Comparison of ENCODE assay signal across 28 cellular contexts in the genomic region with DNA sequence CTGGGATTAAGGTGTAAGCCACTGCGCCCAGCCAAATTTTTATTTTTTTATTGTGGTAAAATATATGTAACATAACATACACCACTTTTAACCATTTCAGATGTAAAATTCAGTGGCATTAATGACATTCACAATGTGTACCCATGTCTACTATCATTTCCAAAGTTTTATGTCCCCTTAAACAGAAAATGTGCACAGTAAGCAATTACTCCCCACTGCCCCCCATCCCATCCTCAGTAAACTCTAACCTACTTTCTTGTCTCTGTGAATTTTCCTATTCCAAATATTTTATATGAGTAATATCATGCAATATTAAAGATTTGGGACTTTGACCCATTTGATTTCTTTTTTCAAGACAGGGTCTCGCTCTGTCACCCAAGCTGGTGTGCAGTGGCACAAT.
"Had no signal": no experiment of that assay in that cellular context is flagged by ENCODE, and none has a peak within 500 bp of the region (broad histone marks: within the 10 kb centered on the region; RNA-seq: fewer than 3 reads in every experiment).

No MANE protein-coding gene starts in this region.

- DNase-seq: activated CD4-positive, alpha-beta T cell treated with anti-CD3 and anti-CD28 coated beads for 36 hours; activated CD4-positive, alpha-beta T cell treated with anti-CD3 and anti-CD28 coated beads, Interleukin-2, amount 10 ng/mL, durations not matched to agents 7 days and 5 days; activated CD4-positive, alpha-beta T cell treated with anti-CD3 and anti-CD28 coated beads, Interleukin-2, amount 50 U/mL, for 48 hours; activated CD8-positive, alpha-beta T cell treated with anti-CD3 and anti-CD28 coated beads, Interleukin-2, amount 10 ng/mL, durations not matched to agents 7 days and 5 days; activated gamma-delta T cell treated with Interleukin-2 at 50 U/mL for 16 hours; activated naive CD4-positive, alpha-beta T cell treated with anti-CD3 and anti-CD28 coated beads for 36 hours; activated T-cell treated with anti-CD3 and anti-CD28 coated beads, Interleukin-2, amount 50 U/mL, for 24 hours; body of pancreas; Kasumi-1; MG63; NCI-H1048; NCI-H1105 treated with DMSO at 0.1 percent for 48 hours; NCI-H1436; NCI-H1694 treated with DMSO at 0.1 percent for 48 hours; NCI-H2029; NCI-H345; NCI-H524 treated with DMSO at 0.1 percent for 48 hours; SHP77; SJCRH30 had no signal

- H3K27ac ChIP-seq: adrenal gland, body of pancreas, breast epithelium, SJCRH30, SK-N-MC had no signal

- H3K27me3 ChIP-seq: adrenal gland, body of pancreas, breast epithelium, MG63, SJCRH30 had no signal

- FAIRE-seq: astrocyte, TTC549 had no signal

- H3K4me3 ChIP-seq: adrenal gland, body of pancreas, breast epithelium, MG63, SJCRH30, SK-N-MC had no signal

- ATAC-seq: activated CD4-positive, alpha-beta T cell treated with anti-CD3 and anti-CD28 coated beads for 36 hours; activated CD4-positive, CD25-positive, alpha-beta regulatory T cell treated with anti-CD3 and anti-CD28 coated beads, Interleukin-2, amount 50 U/mL, for 24 hours; activated CD8-positive, alpha-beta T cell treated with anti-CD3 and anti-CD28 coated beads, Interleukin-2, amount 10 ng/mL, durations not matched to agents 7 days and 5 days; activated naive CD4-positive, alpha-beta T cell treated with anti-CD3 and anti-CD28 coated beads, Interleukin-2, amount 50 U/mL, for 72 hours; body of pancreas; Panc1; WTC11 had no signal

- H3K36me3 ChIP-seq: breast epithelium had no signal

- H3K9me3 ChIP-seq: adrenal gland, body of pancreas, breast epithelium, MG63, SJCRH30 had no signal

- H3K4me1 ChIP-seq: adrenal gland, body of pancreas, breast epithelium, SJCRH30 had no signal
